7 cellular contexts compared by ENCODE assay signal in the genomic region with DNA sequence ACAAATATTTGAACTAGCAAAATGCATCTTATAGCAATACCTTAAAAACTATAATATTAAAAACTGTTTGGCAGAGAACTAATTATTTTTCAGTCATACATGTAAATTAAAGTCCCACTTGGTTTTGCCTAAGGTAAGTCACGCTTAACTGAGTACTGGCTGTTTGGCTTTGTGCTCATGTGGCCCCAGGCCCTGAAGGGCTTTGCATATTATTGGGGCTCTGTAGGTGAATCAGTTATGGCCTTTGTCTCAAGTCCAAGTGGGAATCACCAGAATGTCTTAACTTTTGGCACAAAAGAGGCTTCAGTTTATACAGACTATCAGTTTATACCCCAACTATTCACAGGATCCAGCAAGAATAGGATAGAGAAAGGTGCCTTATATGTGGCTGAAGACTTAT. TPM values are rescaled to one million over a fixed set of nuclear protein-coding genes. Genes with fewer than 3 reads are reported as not detected.
DNase-seq lines count a peak whose midpoint lies in the region; ATAC-seq, FAIRE-seq and TF ChIP-seq lines count a peak whose summit lies in the region.
"Not testable (repeated sequence)": the region's sequence is repeated elsewhere in the genome, so short reads cannot be mapped to it uniquely, and the experiment has no call there.

No MANE protein-coding gene starts in this region.

- H3K4me3 Mint-ChIP-seq in GM23338, WTC11: not testable (repeated sequence)

- H3K9me3 Mint-ChIP-seq in GM23338, WTC11: not testable (repeated sequence)

- CTCF ChIA-PET in WTC11 (lab: Charles Lee) = not testable (repeated sequence)

- not testable (repeated sequence) for H3K79me2 ChIP-seq in GM23338 (replicated peaks; ENCODE audit: insufficient read depth)

- not testable (repeated sequence) for H3K36me3 ChIP-seq in GM23338 (ENCODE audit: insufficient read depth); small intestine (ENCODE audit: control insufficient read depth in 2 of 2, insufficient read depth in 2 of 2, low read length in 2 of 2)
- H3K36me3 ChIP-seq in RWPE2 (ENCODE audit: low read depth) = peaks cover 17% of the 10 kb centered on the region

- not testable (repeated sequence) for H3K4me1 ChIP-seq in GM23338 (ENCODE audit: insufficient read depth); small intestine (ENCODE audit: control insufficient read depth in 2 of 2, insufficient read depth in 1 of 2, low read depth in 1 of 2, low read length in 1 of 2)
- H3K4me1 ChIP-seq in RWPE2 (ENCODE audit: insufficient read depth, poor library complexity, severe bottlenecking) (peaks cover 41% of the 10 kb centered on the region), foreskin keratinocyte (peaks cover 16% of the 10 kb centered on the region)

- H3K4me2 ChIP-seq in GM23338 = not testable (repeated sequence)

- not testable (repeated sequence) for H3F3A ChIP-seq in GM23338 (replicated peaks; ENCODE audit: low read depth)

- H3K27ac ChIP-seq in GM23338 (ENCODE audit: low read depth); foreskin keratinocyte; small intestine (ENCODE audit: low read depth in 1 of 2, low read length in 1 of 2): not testable (repeated sequence)
- H3K27ac ChIP-seq in RWPE2 (ENCODE audit: poor library complexity, severe bottlenecking) (peak overlapping the region; percentile 68), epithelial cell of prostate (peak overlapping the region; percentile 71)

- WGBS in small intestine, 3 donors = no CpG with 5 or more reads among the region's 1 CpG

- TF ChIP-seq CTCF in GM23338 (conservative IDR thresholded peaks at IDR 0.05; ENCODE audit: low read depth in 2 of 2); RWPE2 (IDR thresholded peaks at IDR 0.05; ENCODE audit: poor library complexity, severe bottlenecking); WTC11 (IDR thresholded peaks at IDR 0.05); foreskin keratinocyte (conservative IDR thresholded peaks at IDR 0.05): not testable (repeated sequence)

- FAIRE-seq in colon (lab: Jason Lieb, UNC) (peak; percentile 65), small intestine (lab: Jason Lieb, UNC) (peak; percentile 5)

- H3K9me3 ChIP-seq in RWPE2 (ENCODE audit: severe bottlenecking); small intestine (ENCODE audit: control insufficient read depth, low read depth): not testable (repeated sequence)

- H3K27me3 Mint-ChIP-seq in GM23338 (ENCODE audit: insufficient read depth, low read depth, poor library complexity); WTC11 (ENCODE audit: low read depth): not testable (repeated sequence)

- not testable (repeated sequence) for H3K4me3 ChIP-seq in GM23338; RWPE2 (ENCODE audit: severe bottlenecking); small intestine (ENCODE audit: low read depth in 1 of 2, low read length in 2 of 2)

- not testable (repeated sequence) for DNase-seq in GM23338 (ENCODE audit: low spot score); RWPE2 (ENCODE audit: low spot score); WTC11 (ENCODE audit: low spot score); epithelial cell of prostate (ENCODE audit: low read depth, low spot score); foreskin keratinocyte; small intestine

- H2AFZ ChIP-seq in GM23338 = not testable (repeated sequence)

- H3K36me3 Mint-ChIP-seq in GM23338 (ENCODE audit: low read depth); WTC11: not testable (repeated sequence)

- H3K4me1 Mint-ChIP-seq in GM23338 = not testable (repeated sequence)
- H3K4me1 Mint-ChIP-seq in WTC11 = peaks cover 24% of the 10 kb centered on the region

- H3K27me3 ChIP-seq in GM23338 (ENCODE audit: insufficient read depth); RWPE2 (ENCODE audit: insufficient read depth, poor library complexity, severe bottlenecking); foreskin keratinocyte; small intestine (ENCODE audit: control insufficient read depth in 2 of 2, insufficient read depth in 2 of 2, low read length in 2 of 2): not testable (repeated sequence)

- H3K27ac Mint-ChIP-seq in GM23338, WTC11: not testable (repeated sequence)

- POLR2A ChIA-PET in WTC11 (lab: Charles Lee) = not testable (repeated sequence)

- not testable (repeated sequence) for H3K9me2 ChIP-seq in GM23338 (ENCODE audit: insufficient read depth)

- H4K20me1 ChIP-seq in GM23338 (replicated peaks; ENCODE audit: insufficient read depth) = not testable (repeated sequence)

- peak; percentile 59 for ATAC-seq in GM23338
- ATAC-seq in RWPE2 (ENCODE audit: low read depth) = not testable (repeated sequence)
- peak; percentile 67 for ATAC-seq in WTC11
- peak; percentile 15 for ATAC-seq in foreskin keratinocyte

RNA-seq across cellular contexts. Expression of a gene that starts 29.5 kb away (rescaled TPM):
- 12.4 and 14.8 TPM in 2 replicates for total RNA-seq in GM23338 (2014; rRNA removed; shearing (Covaris generic))
- 5.0 and 7.1 TPM in 2 replicates for polyA plus RNA-seq in GM23338 (2016; fragmentation: Nextera tagmentation; extraction: Ambion mirVana)
- total RNA-seq in WTC11 (2021) = 9.8 to 12.4 TPM (median 10.8 TPM) in 3 replicates
- 14.0 and 16.7 TPM in 2 replicates for total RNA-seq in foreskin keratinocyte
- 5.2 and 7.4 TPM in 2 replicates for polyA plus RNA-seq in foreskin keratinocyte
- 10 to 100 TPM in 1 of 3 donors, 1 to 10 TPM in 2; 7.8 to 12.5 (median 8.7) TPM for polyA plus RNA-seq in small intestine
